Comparison of ENCODE assay signal across 1 cellular context in the genomic region with DNA sequence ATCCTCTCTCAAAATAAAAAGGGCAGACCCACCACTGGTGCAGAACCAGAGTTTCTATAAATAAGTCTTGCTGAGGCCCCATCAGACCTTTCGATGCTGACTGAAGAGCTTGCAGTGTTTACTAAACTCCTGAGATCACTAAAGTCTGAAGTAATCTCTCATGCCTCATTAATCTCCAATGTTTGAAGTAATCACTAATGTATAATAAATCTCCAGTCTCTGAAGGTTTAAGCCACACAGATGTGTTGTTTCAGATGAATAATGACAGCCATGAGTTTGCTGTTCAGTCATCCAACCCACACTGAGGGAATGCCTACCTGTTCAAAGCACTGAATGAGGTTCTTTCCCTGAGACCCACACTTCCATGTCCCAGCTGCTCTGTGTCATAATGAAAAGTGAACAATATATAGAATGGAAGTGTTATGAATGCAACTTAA.
TF ChIP-seq lines count a peak whose summit lies in the region.

No MANE protein-coding gene starts in this region.

TF ChIP-seq in HEK293, 187 proteins besides CTCF, POLR2A, EP300 and RAD21 (continued from another document and continues in another):
- TF ChIP-seq, protein P1, sequence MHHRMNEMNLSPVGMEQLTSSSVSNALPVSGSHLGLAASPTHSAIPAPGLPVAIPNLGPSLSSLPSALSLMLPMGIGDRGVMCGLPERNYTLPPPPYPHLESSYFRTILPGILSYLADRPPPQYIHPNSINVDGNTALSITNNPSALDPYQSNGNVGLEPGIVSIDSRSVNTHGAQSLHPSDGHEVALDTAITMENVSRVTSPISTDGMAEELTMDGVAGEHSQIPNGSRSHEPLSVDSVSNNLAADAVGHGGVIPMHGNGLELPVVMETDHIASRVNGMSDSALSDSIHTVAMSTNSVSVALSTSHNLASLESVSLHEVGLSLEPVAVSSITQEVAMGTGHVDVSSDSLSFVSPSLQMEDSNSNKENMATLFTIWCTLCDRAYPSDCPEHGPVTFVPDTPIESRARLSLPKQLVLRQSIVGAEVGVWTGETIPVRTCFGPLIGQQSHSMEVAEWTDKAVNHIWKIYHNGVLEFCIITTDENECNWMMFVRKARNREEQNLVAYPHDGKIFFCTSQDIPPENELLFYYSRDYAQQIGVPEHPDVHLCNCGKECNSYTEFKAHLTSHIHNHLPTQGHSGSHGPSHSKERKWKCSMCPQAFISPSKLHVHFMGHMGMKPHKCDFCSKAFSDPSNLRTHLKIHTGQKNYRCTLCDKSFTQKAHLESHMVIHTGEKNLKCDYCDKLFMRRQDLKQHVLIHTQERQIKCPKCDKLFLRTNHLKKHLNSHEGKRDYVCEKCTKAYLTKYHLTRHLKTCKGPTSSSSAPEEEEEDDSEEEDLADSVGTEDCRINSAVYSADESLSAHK (tag by site-specific recombination; IDR thresholded peaks at IDR 0.05), result peak; percentile 92
- TF ChIP-seq, protein P2, sequence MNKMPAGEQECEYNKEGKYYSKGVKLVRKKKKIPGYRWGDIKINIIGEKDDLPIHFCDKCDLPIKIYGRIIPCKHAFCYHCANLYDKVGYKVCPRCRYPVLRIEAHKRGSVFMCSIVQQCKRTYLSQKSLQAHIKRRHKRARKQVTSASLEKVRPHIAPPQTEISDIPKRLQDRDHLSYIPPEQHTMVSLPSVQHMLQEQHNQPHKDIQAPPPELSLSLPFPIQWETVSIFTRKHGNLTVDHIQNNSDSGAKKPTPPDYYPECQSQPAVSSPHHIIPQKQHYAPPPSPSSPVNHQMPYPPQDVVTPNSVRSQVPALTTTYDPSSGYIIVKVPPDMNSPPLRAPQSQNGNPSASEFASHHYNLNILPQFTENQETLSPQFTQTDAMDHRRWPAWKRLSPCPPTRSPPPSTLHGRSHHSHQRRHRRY (tag by site-specific recombination; IDR thresholded peaks at IDR 0.05), result no peak
- 0 out of 2 replicates have a peak, but pooled peaks have one; percentile 53 for TF ChIP-seq ZNF239 (tag by site-specific recombination; IDR thresholded peaks at IDR 0.05)
- TF ChIP-seq GLIS1 (tag by site-specific recombination; IDR thresholded peaks at IDR 0.05), result peak; percentile 56; the same call in 1 of the 2 replicates
- TF ChIP-seq ZNF24 (tag by site-specific recombination; IDR thresholded peaks at IDR 0.05), result peak; percentile 87
- no peak for TF ChIP-seq ZNF658 (tag by site-specific recombination; IDR thresholded peaks at IDR 0.05)
- no peak for TF ChIP-seq GLIS2 (tag by site-specific recombination; IDR thresholded peaks at IDR 0.05)
- TF ChIP-seq GLI4 (tag by site-specific recombination; IDR thresholded peaks at IDR 0.05), result no peak
- TF ChIP-seq ZNF600 (tag by site-specific recombination; IDR thresholded peaks at IDR 0.05), result no peak
- TF ChIP-seq, protein P3, sequence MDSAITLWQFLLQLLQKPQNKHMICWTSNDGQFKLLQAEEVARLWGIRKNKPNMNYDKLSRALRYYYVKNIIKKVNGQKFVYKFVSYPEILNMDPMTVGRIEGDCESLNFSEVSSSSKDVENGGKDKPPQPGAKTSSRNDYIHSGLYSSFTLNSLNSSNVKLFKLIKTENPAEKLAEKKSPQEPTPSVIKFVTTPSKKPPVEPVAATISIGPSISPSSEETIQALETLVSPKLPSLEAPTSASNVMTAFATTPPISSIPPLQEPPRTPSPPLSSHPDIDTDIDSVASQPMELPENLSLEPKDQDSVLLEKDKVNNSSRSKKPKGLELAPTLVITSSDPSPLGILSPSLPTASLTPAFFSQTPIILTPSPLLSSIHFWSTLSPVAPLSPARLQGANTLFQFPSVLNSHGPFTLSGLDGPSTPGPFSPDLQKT (IDR thresholded peaks at IDR 0.05; ENCODE audit: borderline replicate concordance, low read depth, low read length), result no peak
- TF ChIP-seq ZBTB17 (tag by site-specific recombination; IDR thresholded peaks at IDR 0.05), result peak; percentile 79
- TF ChIP-seq ZNF391 (tag by site-specific recombination; IDR thresholded peaks at IDR 0.05; ENCODE audit: borderline replicate concordance, low read depth), result no peak
- TF ChIP-seq ZNF48 (tag by site-specific recombination; IDR thresholded peaks at IDR 0.05), result no peak
- TF ChIP-seq ZNF184 (tag by site-specific recombination; IDR thresholded peaks at IDR 0.05), result no peak; the same call in 1 of the 2 replicates
- no peak for TF ChIP-seq ZNF114 (tag by site-specific recombination; IDR thresholded peaks at IDR 0.05)
- no peak for TF ChIP-seq ZNF335 (tag by site-specific recombination; conservative IDR thresholded peaks at IDR 0.05)
- TF ChIP-seq SP2 (tag by site-specific recombination; IDR thresholded peaks at IDR 0.05), result peak; percentile 59
- TF ChIP-seq, protein P4, sequence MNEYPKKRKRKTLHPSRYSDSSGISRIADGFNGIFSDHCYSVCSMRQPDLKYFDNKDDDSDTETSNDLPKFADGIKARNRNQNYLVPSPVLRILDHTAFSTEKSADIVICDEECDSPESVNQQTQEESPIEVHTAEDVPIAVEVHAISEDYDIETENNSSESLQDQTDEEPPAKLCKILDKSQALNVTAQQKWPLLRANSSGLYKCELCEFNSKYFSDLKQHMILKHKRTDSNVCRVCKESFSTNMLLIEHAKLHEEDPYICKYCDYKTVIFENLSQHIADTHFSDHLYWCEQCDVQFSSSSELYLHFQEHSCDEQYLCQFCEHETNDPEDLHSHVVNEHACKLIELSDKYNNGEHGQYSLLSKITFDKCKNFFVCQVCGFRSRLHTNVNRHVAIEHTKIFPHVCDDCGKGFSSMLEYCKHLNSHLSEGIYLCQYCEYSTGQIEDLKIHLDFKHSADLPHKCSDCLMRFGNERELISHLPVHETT (tag by site-specific recombination; IDR thresholded peaks at IDR 0.05), result peak; percentile 78
- no peak for TF ChIP-seq ZNF510 (tag by site-specific recombination; IDR thresholded peaks at IDR 0.05; ENCODE audit: insufficient replicate concordance)
- 0 out of 2 replicates have a peak, but pooled peaks have one; percentile 17 for TF ChIP-seq ZNF596 (tag by site-specific recombination; IDR thresholded peaks at IDR 0.05)
- TF ChIP-seq ZNF140 (tag by site-specific recombination; IDR thresholded peaks at IDR 0.05), result no peak
- TF ChIP-seq ZXDB (tag by site-specific recombination; IDR thresholded peaks at IDR 0.05), result peak; percentile 90
- no peak for TF ChIP-seq ZBTB20 (tag by site-specific recombination; IDR thresholded peaks at IDR 0.05)
- TF ChIP-seq, protein P5, sequence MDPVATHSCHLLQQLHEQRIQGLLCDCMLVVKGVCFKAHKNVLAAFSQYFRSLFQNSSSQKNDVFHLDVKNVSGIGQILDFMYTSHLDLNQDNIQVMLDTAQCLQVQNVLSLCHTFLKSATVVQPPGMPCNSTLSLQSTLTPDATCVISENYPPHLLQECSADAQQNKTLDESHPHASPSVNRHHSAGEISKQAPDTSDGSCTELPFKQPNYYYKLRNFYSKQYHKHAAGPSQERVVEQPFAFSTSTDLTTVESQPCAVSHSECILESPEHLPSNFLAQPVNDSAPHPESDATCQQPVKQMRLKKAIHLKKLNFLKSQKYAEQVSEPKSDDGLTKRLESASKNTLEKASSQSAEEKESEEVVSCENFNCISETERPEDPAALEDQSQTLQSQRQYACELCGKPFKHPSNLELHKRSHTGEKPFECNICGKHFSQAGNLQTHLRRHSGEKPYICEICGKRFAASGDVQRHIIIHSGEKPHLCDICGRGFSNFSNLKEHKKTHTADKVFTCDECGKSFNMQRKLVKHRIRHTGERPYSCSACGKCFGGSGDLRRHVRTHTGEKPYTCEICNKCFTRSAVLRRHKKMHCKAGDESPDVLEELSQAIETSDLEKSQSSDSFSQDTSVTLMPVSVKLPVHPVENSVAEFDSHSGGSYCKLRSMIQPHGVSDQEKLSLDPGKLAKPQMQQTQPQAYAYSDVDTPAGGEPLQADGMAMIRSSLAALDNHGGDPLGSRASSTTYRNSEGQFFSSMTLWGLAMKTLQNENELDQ (tag by site-specific recombination; IDR thresholded peaks at IDR 0.05; ENCODE audit: low read depth), result no peak
- TF ChIP-seq ZNF610 (tag by site-specific recombination; IDR thresholded peaks at IDR 0.05; ENCODE audit: borderline replicate concordance), result no peak
- TF ChIP-seq, protein P6, sequence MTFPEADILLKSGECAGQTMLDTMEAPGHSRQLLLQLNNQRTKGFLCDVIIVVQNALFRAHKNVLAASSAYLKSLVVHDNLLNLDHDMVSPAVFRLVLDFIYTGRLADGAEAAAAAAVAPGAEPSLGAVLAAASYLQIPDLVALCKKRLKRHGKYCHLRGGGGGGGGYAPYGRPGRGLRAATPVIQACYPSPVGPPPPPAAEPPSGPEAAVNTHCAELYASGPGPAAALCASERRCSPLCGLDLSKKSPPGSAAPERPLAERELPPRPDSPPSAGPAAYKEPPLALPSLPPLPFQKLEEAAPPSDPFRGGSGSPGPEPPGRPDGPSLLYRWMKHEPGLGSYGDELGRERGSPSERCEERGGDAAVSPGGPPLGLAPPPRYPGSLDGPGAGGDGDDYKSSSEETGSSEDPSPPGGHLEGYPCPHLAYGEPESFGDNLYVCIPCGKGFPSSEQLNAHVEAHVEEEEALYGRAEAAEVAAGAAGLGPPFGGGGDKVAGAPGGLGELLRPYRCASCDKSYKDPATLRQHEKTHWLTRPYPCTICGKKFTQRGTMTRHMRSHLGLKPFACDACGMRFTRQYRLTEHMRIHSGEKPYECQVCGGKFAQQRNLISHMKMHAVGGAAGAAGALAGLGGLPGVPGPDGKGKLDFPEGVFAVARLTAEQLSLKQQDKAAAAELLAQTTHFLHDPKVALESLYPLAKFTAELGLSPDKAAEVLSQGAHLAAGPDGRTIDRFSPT (tag by site-specific recombination; IDR thresholded peaks at IDR 0.05), result peak; percentile 83
- no peak for TF ChIP-seq BCL11B (tag by site-specific recombination; IDR thresholded peaks at IDR 0.05; ENCODE audit: low read depth)
- no peak for TF ChIP-seq ZNF175 (tag by site-specific recombination; IDR thresholded peaks at IDR 0.05)
- no peak for TF ChIP-seq ZNF121 (tag by site-specific recombination; IDR thresholded peaks at IDR 0.05)
- TF ChIP-seq ZNF548 (tag by site-specific recombination; IDR thresholded peaks at IDR 0.05), result no peak
- TF ChIP-seq, protein P7, sequence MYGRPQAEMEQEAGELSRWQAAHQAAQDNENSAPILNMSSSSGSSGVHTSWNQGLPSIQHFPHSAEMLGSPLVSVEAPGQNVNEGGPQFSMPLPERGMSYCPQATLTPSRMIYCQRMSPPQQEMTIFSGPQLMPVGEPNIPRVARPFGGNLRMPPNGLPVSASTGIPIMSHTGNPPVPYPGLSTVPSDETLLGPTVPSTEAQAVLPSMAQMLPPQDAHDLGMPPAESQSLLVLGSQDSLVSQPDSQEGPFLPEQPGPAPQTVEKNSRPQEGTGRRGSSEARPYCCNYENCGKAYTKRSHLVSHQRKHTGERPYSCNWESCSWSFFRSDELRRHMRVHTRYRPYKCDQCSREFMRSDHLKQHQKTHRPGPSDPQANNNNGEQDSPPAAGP (tag by site-specific recombination; IDR thresholded peaks at IDR 0.05), result no peak
- no peak for TF ChIP-seq ZFHX2 (tag by site-specific recombination; conservative IDR thresholded peaks at IDR 0.05)
- no peak for TF ChIP-seq ZNF837 (tag by site-specific recombination; IDR thresholded peaks at IDR 0.05)
- TF ChIP-seq ZNF791 (tag by site-specific recombination; IDR thresholded peaks at IDR 0.05), result no peak
- TF ChIP-seq ZNF843 (tag by site-specific recombination; IDR thresholded peaks at IDR 0.05), result peak; percentile 97
- no peak for TF ChIP-seq ZBTB48 (tag by site-specific recombination; IDR thresholded peaks at IDR 0.05)
- TF ChIP-seq ZNF223 (tag by site-specific recombination; IDR thresholded peaks at IDR 0.05), result no peak
- TF ChIP-seq ZNF155 (tag by site-specific recombination; IDR thresholded peaks at IDR 0.05), result no peak
- TF ChIP-seq, protein P8, sequence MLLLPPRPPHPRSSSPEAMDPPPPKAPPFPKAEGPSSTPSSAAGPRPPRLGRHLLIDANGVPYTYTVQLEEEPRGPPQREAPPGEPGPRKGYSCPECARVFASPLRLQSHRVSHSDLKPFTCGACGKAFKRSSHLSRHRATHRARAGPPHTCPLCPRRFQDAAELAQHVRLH (tag by site-specific recombination; IDR thresholded peaks at IDR 0.05), result peak; percentile 83
- TF ChIP-seq ZNF174 (tag by site-specific recombination; IDR thresholded peaks at IDR 0.05), result no peak
- TF ChIP-seq ZNF112 (tag by site-specific recombination; IDR thresholded peaks at IDR 0.05), result no peak
- TF ChIP-seq ZNF776 (tag by site-specific recombination; IDR thresholded peaks at IDR 0.05; ENCODE audit: borderline replicate concordance), result no peak
- 0 out of 2 replicates have a peak, but pooled peaks have one; percentile 55 for TF ChIP-seq MEIS1 (CRISPR knock-in tag; IDR thresholded peaks at IDR 0.05; ENCODE audit: borderline replicate concordance)
- TF ChIP-seq ZNF544 (tag by site-specific recombination; IDR thresholded peaks at IDR 0.05), result no peak
- TF ChIP-seq ZNF266 (tag by site-specific recombination; IDR thresholded peaks at IDR 0.05; ENCODE audit: low read depth), result no peak
- TF ChIP-seq, protein P9, sequence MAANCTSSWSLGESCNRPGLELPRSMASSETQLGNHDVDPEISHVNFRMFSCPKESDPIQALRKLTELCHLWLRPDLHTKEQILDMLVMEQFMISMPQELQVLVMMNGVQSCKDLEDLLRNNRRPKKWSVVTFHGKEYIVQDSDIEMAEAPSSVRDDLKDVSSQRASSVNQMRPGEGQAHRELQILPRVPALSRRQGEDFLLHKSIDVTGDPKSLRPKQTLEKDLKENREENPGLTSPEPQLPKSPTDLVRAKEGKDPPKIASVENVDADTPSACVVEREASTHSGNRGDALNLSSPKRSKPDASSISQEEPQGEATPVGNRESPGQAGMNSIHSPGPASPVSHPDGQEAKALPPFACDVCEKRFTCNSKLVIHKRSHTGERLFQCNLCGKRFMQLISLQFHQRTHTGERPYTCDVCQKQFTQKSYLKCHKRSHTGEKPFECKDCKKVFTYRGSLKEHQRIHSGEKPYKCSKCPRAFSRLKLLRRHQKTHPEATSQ (tag by site-specific recombination; IDR thresholded peaks at IDR 0.05), result no peak
- 0 out of 2 replicates have a peak, but pooled peaks have one; percentile 65 for TF ChIP-seq ZNF561 (tag by site-specific recombination; IDR thresholded peaks at IDR 0.05; ENCODE audit: borderline replicate concordance)
- TF ChIP-seq, protein P10, sequence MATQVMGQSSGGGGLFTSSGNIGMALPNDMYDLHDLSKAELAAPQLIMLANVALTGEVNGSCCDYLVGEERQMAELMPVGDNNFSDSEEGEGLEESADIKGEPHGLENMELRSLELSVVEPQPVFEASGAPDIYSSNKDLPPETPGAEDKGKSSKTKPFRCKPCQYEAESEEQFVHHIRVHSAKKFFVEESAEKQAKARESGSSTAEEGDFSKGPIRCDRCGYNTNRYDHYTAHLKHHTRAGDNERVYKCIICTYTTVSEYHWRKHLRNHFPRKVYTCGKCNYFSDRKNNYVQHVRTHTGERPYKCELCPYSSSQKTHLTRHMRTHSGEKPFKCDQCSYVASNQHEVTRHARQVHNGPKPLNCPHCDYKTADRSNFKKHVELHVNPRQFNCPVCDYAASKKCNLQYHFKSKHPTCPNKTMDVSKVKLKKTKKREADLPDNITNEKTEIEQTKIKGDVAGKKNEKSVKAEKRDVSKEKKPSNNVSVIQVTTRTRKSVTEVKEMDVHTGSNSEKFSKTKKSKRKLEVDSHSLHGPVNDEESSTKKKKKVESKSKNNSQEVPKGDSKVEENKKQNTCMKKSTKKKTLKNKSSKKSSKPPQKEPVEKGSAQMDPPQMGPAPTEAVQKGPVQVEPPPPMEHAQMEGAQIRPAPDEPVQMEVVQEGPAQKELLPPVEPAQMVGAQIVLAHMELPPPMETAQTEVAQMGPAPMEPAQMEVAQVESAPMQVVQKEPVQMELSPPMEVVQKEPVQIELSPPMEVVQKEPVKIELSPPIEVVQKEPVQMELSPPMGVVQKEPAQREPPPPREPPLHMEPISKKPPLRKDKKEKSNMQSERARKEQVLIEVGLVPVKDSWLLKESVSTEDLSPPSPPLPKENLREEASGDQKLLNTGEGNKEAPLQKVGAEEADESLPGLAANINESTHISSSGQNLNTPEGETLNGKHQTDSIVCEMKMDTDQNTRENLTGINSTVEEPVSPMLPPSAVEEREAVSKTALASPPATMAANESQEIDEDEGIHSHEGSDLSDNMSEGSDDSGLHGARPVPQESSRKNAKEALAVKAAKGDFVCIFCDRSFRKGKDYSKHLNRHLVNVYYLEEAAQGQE (tag by site-specific recombination; IDR thresholded peaks at IDR 0.05), result no peak
